8 cellular contexts compared by ENCODE assay signal in the genomic region with DNA sequence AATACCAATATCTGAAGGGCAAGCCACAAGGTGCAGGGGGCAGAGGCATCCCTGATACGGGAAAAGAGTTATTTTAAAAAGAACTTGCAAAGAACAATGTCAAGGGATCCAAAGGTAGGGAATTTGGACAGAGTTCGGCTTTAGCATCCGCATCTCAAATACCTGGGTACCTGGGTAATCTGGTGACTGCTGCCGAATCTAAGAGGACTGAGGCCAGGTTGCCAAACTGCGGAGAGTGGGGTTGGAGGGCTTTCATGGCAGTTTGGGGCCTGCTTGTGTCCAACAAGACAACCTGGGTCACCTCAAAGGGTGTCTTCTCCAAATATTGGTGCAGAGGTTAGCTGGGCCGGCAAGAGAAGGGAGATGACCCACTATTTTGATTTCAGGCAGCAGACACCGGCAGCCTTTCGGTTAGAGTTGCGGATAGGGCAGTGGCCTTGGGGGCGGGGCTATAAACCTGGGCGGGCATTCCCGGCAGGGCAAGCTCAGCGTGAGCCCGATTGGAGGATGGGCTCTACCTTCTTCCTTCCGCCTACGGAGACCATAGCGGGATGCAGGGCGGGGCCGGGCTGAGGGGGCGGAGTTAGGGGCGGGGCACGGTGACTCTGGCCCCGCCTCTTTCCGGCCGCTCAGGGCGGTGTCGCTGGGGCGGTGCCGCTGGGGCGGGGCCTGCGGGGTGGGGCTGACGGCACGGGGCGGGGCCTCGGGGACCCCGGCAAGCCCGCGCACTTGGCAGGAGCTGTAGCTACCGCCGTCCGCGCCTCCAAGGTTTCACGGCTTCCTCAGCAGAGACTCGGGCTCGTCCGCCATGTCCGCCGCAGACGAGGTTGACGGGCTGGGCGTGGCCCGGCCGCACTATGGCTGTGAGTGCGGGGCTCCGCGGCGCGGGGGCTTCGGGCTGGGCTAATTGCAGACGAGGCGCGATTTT. TPM values are rescaled to one million over a fixed set of nuclear protein-coding genes. Genes with fewer than 3 reads are reported as not detected.
A peak's percentile ranks its signal among the peaks of the same experiment; 100 is the strongest.
DNase-seq lines count a peak whose midpoint lies in the region; ATAC-seq and TF ChIP-seq lines count a peak whose summit lies in the region.

A gene with protein sequence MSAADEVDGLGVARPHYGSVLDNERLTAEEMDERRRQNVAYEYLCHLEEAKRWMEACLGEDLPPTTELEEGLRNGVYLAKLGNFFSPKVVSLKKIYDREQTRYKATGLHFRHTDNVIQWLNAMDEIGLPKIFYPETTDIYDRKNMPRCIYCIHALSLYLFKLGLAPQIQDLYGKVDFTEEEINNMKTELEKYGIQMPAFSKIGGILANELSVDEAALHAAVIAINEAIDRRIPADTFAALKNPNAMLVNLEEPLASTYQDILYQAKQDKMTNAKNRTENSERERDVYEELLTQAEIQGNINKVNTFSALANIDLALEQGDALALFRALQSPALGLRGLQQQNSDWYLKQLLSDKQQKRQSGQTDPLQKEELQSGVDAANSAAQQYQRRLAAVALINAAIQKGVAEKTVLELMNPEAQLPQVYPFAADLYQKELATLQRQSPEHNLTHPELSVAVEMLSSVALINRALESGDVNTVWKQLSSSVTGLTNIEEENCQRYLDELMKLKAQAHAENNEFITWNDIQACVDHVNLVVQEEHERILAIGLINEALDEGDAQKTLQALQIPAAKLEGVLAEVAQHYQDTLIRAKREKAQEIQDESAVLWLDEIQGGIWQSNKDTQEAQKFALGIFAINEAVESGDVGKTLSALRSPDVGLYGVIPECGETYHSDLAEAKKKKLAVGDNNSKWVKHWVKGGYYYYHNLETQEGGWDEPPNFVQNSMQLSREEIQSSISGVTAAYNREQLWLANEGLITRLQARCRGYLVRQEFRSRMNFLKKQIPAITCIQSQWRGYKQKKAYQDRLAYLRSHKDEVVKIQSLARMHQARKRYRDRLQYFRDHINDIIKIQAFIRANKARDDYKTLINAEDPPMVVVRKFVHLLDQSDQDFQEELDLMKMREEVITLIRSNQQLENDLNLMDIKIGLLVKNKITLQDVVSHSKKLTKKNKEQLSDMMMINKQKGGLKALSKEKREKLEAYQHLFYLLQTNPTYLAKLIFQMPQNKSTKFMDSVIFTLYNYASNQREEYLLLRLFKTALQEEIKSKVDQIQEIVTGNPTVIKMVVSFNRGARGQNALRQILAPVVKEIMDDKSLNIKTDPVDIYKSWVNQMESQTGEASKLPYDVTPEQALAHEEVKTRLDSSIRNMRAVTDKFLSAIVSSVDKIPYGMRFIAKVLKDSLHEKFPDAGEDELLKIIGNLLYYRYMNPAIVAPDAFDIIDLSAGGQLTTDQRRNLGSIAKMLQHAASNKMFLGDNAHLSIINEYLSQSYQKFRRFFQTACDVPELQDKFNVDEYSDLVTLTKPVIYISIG (N-terminal part only) (plus strand): TSS at position 709 of the 928 bp plus-strand sequence. CDS start 100 bp downstream, at position 809.

- no peaks in the 10 kb centered on the region for H3K27me3 ChIP-seq in PC-9 (ENCODE audit: insufficient read depth, low read depth)
- no peaks in the 10 kb centered on the region for H3K27me3 ChIP-seq in muscle layer of duodenum (ENCODE audit: low read depth, low read length)

- H3F3A ChIP-seq in PC-9 (ENCODE audit: insufficient read depth, low read depth), result peaks cover 12% of the 10 kb centered on the region

- peak; percentile 94 for ATAC-seq in GM21619 (IDR thresholded peaks at IDR 0.05; ENCODE audit: unreplicated experiment)
- peak; percentile 99 for ATAC-seq in esophagus mucosa

- H4K20me1 ChIP-seq in PC-9 (ENCODE audit: insufficient read depth), result peaks cover 4% of the 10 kb centered on the region; the same call in 1 of the 2 replicates

- peaks cover 43% of the 10 kb centered on the region for H3K79me2 ChIP-seq in PC-9 (ENCODE audit: low read depth)

- H2AFZ ChIP-seq in PC-9, result peak within 1 kb of the TSS; percentile 98

- H3K27me3 Mint-ChIP-seq in activated T-cell treated with anti-CD3 and anti-CD28 coated beads, Interleukin-2, amount 50 U/mL, for 24 hours, result no peaks in the 10 kb centered on the region

- POLR2A ChIA-PET in PC-9 (lab: Charles Lee; ENCODE audit: unreplicated experiment), result interaction anchor here (0.5 to 1.0 kb wide), 13 partner anchors 14 to 206 kb away, joined by 3 to 27 read pairs (median 5); no protein-coding TSS in a partner anchor

- CTCF ChIA-PET in PC-9 (lab: Charles Lee), result interaction anchor here (0.5 to 1.7 kb wide), 5 partner anchors 24 to 80 kb away, joined by 3 to 6 read pairs (median 3); no protein-coding TSS in a partner anchor

- peak within 1 kb of the TSS; percentile 88 for H3K4me3 ChIP-seq in Jurkat, Clone E6-1 (ENCODE audit: low read length)
- H3K4me3 ChIP-seq in PC-9 (peak within 1 kb of the TSS; percentile 87), muscle layer of duodenum (ENCODE audit: low read depth in 1 of 2, low read length in 2 of 2) (peak within 1 kb of the TSS; percentile 80 to 90)

- peaks cover 46% of the 10 kb centered on the region for H3K4me1 Mint-ChIP-seq in activated T-cell treated with anti-CD3 and anti-CD28 coated beads, Interleukin-2, amount 50 U/mL, for 24 hours (ENCODE audit: low read depth)

- intact Hi-C loops in PC-9 (cut with micrococcal nuclease; ENCODE audit: unreplicated experiment), result loop anchor here (1.0 to 5.0 kb wide), 4 partner anchors 23 to 92 kb away; no protein-coding TSS in a partner anchor

- TSS peak; percentile 92 for BruUV-seq in PC-9 (replicated peaks; lab: Mats Ljungman, UMichigan)

- H3K9me3 Mint-ChIP-seq in activated T-cell treated with anti-CD3 and anti-CD28 coated beads, Interleukin-2, amount 50 U/mL, for 24 hours, result no peaks in the 10 kb centered on the region

- H3K27ac ChIP-seq in PC-9 (peak within 1 kb of the TSS; percentile 58), muscle layer of duodenum (ENCODE audit: low read length) (peak within 1 kb of the TSS; percentile 94)

- no peaks in the 10 kb centered on the region for H3K9me2 ChIP-seq in PC-9 (ENCODE audit: insufficient read depth)

- TF ChIP-seq CTCF in PC-9 (conservative IDR thresholded peaks at IDR 0.05), result no peak

- DNase-seq in DMS153 (lab: John Stamatoyannopoulos, UW) (peak; percentile 73), PC-9 (peak; percentile 86 to 96)
- DNase-seq in Jurkat, Clone E6-1 (ENCODE audit: low read depth, low spot score), result peak; percentile 93
- peak; percentile 99 for DNase-seq in activated T-cell treated with anti-CD3 and anti-CD28 coated beads, Interleukin-2, amount 50 U/mL, for 24 hours
- DNase-seq in stimulated activated CD8-positive, alpha-beta memory T cell treated with anti-CD3 and anti-CD28 coated beads, Interleukin-7, amount 100 ng/mL, for 4 hours (ENCODE audit: low read depth in 2 of 2), result peak; percentile 91 to 92

- H3K4me1 ChIP-seq in PC-9 (replicated peaks; ENCODE audit: insufficient read depth) (peaks cover 16% of the 10 kb centered on the region), muscle layer of duodenum (ENCODE audit: control insufficient read depth in 1 of 2, insufficient read depth in 2 of 2, low read length in 2 of 2) (peaks cover 18 to 26% of the 10 kb centered on the region in 2 donors)

- peak within 1 kb of the TSS; percentile 88 for H3K4me3 Mint-ChIP-seq in activated T-cell treated with anti-CD3 and anti-CD28 coated beads, Interleukin-2, amount 50 U/mL, for 24 hours

- no peaks in the 10 kb centered on the region for H3K9me3 ChIP-seq in PC-9 (ENCODE audit: insufficient read depth, low read depth)
- H3K9me3 ChIP-seq in muscle layer of duodenum (ENCODE audit: control insufficient read depth in 1 of 2, low read length in 2 of 2), result no peaks in the 10 kb centered on the region

- peaks cover 41% of the 10 kb centered on the region for H3K36me3 Mint-ChIP-seq in activated T-cell treated with anti-CD3 and anti-CD28 coated beads, Interleukin-2, amount 50 U/mL, for 24 hours (ENCODE audit: low read depth)

- H3K27ac Mint-ChIP-seq in activated T-cell treated with anti-CD3 and anti-CD28 coated beads, Interleukin-2, amount 50 U/mL, for 24 hours, result peak within 1 kb of the TSS; percentile 96

- H3K36me3 ChIP-seq in PC-9 (ENCODE audit: low read depth), result peaks cover 21% of the 10 kb centered on the region
- H3K36me3 ChIP-seq in muscle layer of duodenum (ENCODE audit: control insufficient read depth in 1 of 2, insufficient read depth in 2 of 2, low read length in 2 of 2), result peaks cover 12 to 15% of the 10 kb centered on the region in 2 donors

- peak within 1 kb of the TSS; percentile 99 for H3K4me2 ChIP-seq in PC-9

RNA-seq across cellular contexts. Expression of the gene that starts here (rescaled TPM):
- polyA plus RNA-seq in Jurkat, Clone E6-1 (2012; ENCODE audit: insufficient read depth, insufficient read length), result 61.1 TPM
- total RNA-seq in PC-9 (2021), result 113 and 164 TPM in 2 replicates
- 157 TPM for total RNA-seq in esophagus mucosa

Comparison
In these comparisons a context has a peak if more than half of its experiments do, and no peak if none do; other contexts are left out.
1. Peak in every context shown above with its lines: DNase-seq, ATAC-seq, H3K4me3 ChIP-seq and H3K27ac ChIP-seq.